In genomic region chr22:44331881-44332714, GRCh38 we compare ENCODE assay signal across 9 cellular contexts. TPM values are rescaled to one million over a fixed set of nuclear protein-coding genes. Genes with fewer than 3 reads are reported as not detected.
DNase-seq lines count a peak whose midpoint lies in the region; ATAC-seq and TF ChIP-seq lines count a peak whose summit lies in the region.
"Had no signal": no experiment of that assay in that cellular context is flagged by ENCODE, and none has a peak within 500 bp of the region (broad histone marks: within the 10 kb centered on the region; RNA-seq: fewer than 3 reads in every experiment).

No MANE protein-coding gene starts in this region.

- peak overlapping the region in 7 of 8 donors; percentile 27 to 78 (median 66) for H3K4me3 Mint-ChIP-seq in CD4-positive, alpha-beta memory T cell
- H3K4me3 Mint-ChIP-seq in nephron progenitor cell, result peak overlapping the region; percentile 87

- H3K27ac Mint-ChIP-seq in CD4-positive, alpha-beta memory T cell, result peak overlapping the region in 2 of 7 donors; percentile 10 to 62
- H3K27ac Mint-ChIP-seq in nephron progenitor cell, result peak overlapping the region; percentile 12

- no peaks in the 10 kb centered on the region for H3K9me3 ChIP-seq in CD4-positive, alpha-beta memory T cell (ENCODE audit: control insufficient read depth in 1 of 2, low read length in 2 of 2)

- no peak for ATAC-seq in GM18502 (IDR thresholded peaks at IDR 0.05; ENCODE audit: poor library complexity, unreplicated experiment)
- ATAC-seq in HG02763 (IDR thresholded peaks at IDR 0.05; ENCODE audit: unreplicated experiment), result no peak
- ATAC-seq: esophagus mucosa had no signal

- H3K36me3 ChIP-seq in CD4-positive, alpha-beta memory T cell (ENCODE audit: insufficient read depth, low read length), result no peaks in the 10 kb centered on the region

- no peak for DNase-seq in CD4-positive, alpha-beta memory T cell
- DNase-seq in KBM-7 (peak; percentile 22), coronary artery (ENCODE audit: low spot score) (no peak), nephron progenitor cell (peak; percentile 70), cerebellum (ENCODE audit: low spot score) (no peak), NCI-H2081 treated with DMSO at 0.1 percent for 48 hours (lab: John Stamatoyannopoulos, UW) (no peak)

- H3K9me3 Mint-ChIP-seq in CD4-positive, alpha-beta memory T cell, result no peaks in the 10 kb centered on the region
- no peaks in the 10 kb centered on the region for H3K9me3 Mint-ChIP-seq in nephron progenitor cell

- H3K4me1 Mint-ChIP-seq in CD4-positive, alpha-beta memory T cell, result peaks cover 2 to 11% (median 8%) of the 10 kb centered on the region in 4 donors
- peaks cover 27% of the 10 kb centered on the region for H3K4me1 Mint-ChIP-seq in nephron progenitor cell

- intact Hi-C loops in CD4-positive, alpha-beta memory T cell (cut with micrococcal nuclease), result no loop called here

- in situ Hi-C loops in KBM-7 (cut with MboI; ENCODE audit: low pct_unique_long_range_greater_than_20kb, low sequenced_read_pairs), result no loop called here

- POLR2A ChIA-PET in CD4-positive, alpha-beta memory T cell (lab: Charles Lee; ENCODE audit: partially characterized antibody), result no interaction called here

- no peak overlapping the region for H3K4me3 ChIP-seq in CD4-positive, alpha-beta memory T cell (ENCODE audit: low read length in 2 of 2)
- peak overlapping the region; percentile 68 for H3K4me3 ChIP-seq in coronary artery

- peaks cover 23% of the 10 kb centered on the region for H3K27me3 ChIP-seq in CD4-positive, alpha-beta memory T cell (ENCODE audit: insufficient read depth, low read length)

- H3K27ac ChIP-seq in CD4-positive, alpha-beta memory T cell (ENCODE audit: low read depth, low read length), result no peak overlapping the region
- no peak overlapping the region for H3K27ac ChIP-seq in coronary artery

- TF ChIP-seq CTCF in coronary artery (IDR thresholded peaks at IDR 0.05) (no peak), nephron progenitor cell (IDR thresholded peaks at IDR 0.05) (no peak)

- no peaks in the 10 kb centered on the region for H3K36me3 Mint-ChIP-seq in CD4-positive, alpha-beta memory T cell
- H3K36me3 Mint-ChIP-seq in nephron progenitor cell (ENCODE audit: low read depth), result no peaks in the 10 kb centered on the region

- CTCF ChIA-PET in CD4-positive, alpha-beta memory T cell (lab: Charles Lee; ENCODE audit: partially characterized antibody), result interaction anchor here (0.7 to 1.8 kb wide), 2 partner anchors 13 to 235 kb away, joined by 3 to 7 read pairs; no protein-coding TSS in a partner anchor

- peaks cover 5% of the 10 kb centered on the region for H3K4me1 ChIP-seq in CD4-positive, alpha-beta memory T cell (ENCODE audit: insufficient read depth, low read length)

- H3K27me3 Mint-ChIP-seq in CD4-positive, alpha-beta memory T cell, result peaks cover 33 to 37% of the 10 kb centered on the region in 2 donors
- H3K27me3 Mint-ChIP-seq in nephron progenitor cell (ENCODE audit: low read depth, poor library complexity), result peaks cover 38% of the 10 kb centered on the region

RNA-seq across cellular contexts. Expression of gene SHISAL1, which starts 19.3 kb away (rescaled TPM):
- total RNA-seq in CD4-positive, alpha-beta memory T cell, result not detected
- polyA plus RNA-seq in CD4-positive, alpha-beta memory T cell, result not detected
- total RNA-seq in cerebellum, result 14.6 TPM

Comparison
In these comparisons a context has a peak if more than half of its experiments do, and no peak if none do; other contexts are left out.
1. DNase-seq: peak in KBM-7 (single experiment) and nephron progenitor cell (single experiment); none in CD4-positive, alpha-beta memory T cell (0 of 5), coronary artery (single experiment), cerebellum (single experiment) and NCI-H2081 treated with DMSO at 0.1 percent for 48 hours (single experiment).
2. RNA of gene SHISAL1, which starts 19.3 kb away (total RNA-seq): 14.6 TPM in cerebellum (single experiment); not detected in CD4-positive, alpha-beta memory T cell; every median in the first group is over 10 times any median in the second.